Comparison of ENCODE assay signal across 2 cellular contexts in the genomic region with DNA sequence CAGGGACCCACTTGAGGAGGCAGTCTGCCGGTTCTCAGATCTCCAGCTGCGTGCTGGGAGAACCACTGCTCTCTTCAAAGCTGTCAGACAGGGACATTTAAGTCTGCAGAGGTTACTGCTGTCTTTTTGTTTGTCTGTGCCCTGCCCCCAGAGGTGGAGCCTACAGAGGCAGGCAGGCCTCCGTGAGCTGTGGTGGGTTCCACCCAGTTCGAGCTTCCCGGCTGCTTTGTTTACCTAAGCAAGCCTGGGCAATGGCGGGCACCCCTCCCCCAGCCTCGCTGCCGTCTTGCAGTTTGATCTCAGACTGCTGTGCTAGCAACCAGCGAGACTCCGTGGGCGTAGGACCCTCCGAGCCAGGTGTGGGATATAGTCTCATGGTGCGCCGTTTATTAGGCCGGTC. TPM values are rescaled to one million over a fixed set of nuclear protein-coding genes. Genes with fewer than 3 reads are reported as not detected.
"Had no signal": no experiment of that assay in that cellular context is flagged by ENCODE, and none has a peak within 500 bp of the region (broad histone marks: within the 10 kb centered on the region; RNA-seq: fewer than 3 reads in every experiment).

No MANE protein-coding gene starts in this region.

RNA-seq across cellular contexts. Expression of a gene that starts 5.4 kb away (rescaled TPM):
- total RNA-seq: activated T-helper 2 cell treated with anti-CD3 and anti-CD28 coated beads, Interferon-gamma antibody, Interleukin-2, Interleukin-4, amounts not matched to agents 10 μg/mL and 5 μg/mL and 100 μg/mL, durations not matched to agents 14 hours and 24 hours and 36 hours; T-helper 2 cell treated with Interferon-gamma antibody and Interleukin-4, amounts not matched to agents 100 ng/mL and 5 ng/mL, for 36 hours had no signal
